18 cellular contexts compared by ENCODE assay signal in the genomic region with DNA sequence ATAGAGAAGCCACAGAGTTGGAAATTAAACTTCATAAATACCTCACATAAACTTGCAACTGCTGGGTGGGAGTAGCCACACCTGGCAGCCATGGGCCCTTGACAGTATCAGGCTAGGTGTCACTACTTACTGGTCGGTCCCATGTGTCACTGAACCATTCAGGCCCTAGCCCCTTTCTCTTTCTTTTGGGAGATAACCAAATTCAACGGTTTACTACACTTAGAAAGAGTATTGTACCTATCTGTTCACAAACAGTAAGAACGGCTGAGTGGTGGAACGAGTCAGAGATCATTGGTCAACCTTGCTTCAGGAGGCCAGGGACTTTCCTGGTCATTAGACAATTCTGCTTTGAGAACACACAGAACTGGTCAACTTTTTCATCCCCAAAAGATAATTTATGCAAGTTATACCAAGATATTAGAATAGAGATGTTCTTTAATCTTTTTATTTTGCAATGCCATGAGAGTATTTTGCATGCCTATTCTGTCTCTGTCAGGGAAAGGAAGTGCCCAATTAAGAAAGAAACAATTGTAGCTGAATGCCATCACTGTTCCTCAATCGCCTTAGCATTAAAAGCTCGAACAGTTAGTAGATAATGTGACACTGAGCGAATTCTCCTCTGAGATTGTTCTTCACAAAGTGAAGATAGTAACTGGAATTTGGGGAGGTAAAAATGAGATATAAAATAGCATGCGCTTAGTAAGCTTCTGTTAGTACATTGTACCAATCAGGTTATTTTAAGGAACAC. TPM values are rescaled to one million over a fixed set of nuclear protein-coding genes. Genes with fewer than 3 reads are reported as not detected.
DNase-seq lines count a peak whose midpoint lies in the region; ATAC-seq, FAIRE-seq and TF ChIP-seq lines count a peak whose summit lies in the region.
"Had no signal": no experiment of that assay in that cellular context is flagged by ENCODE, and none has a peak within 500 bp of the region (broad histone marks: within the 10 kb centered on the region; RNA-seq: fewer than 3 reads in every experiment).

No MANE protein-coding gene starts in this region.

- H3K27ac ChIP-seq in K562 (ENCODE audit: extremely low read depth, low read depth, low read length), result no peak overlapping the region
- H3K27ac ChIP-seq in ovary, result no peak overlapping the region
- H3K27ac ChIP-seq: pancreas, RWPE1, suprapubic skin had no signal

- TF ChIP-seq EP300 in K562 (IDR thresholded peaks at IDR 0.05; ENCODE audit: low read length) (no peak), ovary (IDR thresholded peaks at IDR 0.05) (no peak)

- WGBS in K562 (ENCODE audit: insufficient coverage, low coverage, missing lambda C conversion rate), result 83% methylated on average over 8 of the region's 8 CpGs
- WGBS in ovary, 3 donors, result 88 to 93% (median 92%) methylated on average over 8 of the region's 8 CpGs

- TF ChIP-seq RAD21 in K562 (CRISPR knock-in tag; conservative IDR thresholded peaks at IDR 0.05 in 1 of 2, IDR thresholded peaks at IDR 0.05 in 1 of 2), result no peak

- H3K9me3 ChIP-seq in K562 (replicated peaks; ENCODE audit: control insufficient read depth, insufficient read depth, low read depth, low read length) (no peaks in the 10 kb centered on the region), ovary (no peaks in the 10 kb centered on the region)
- H3K9me3 ChIP-seq: pancreas, spleen, suprapubic skin had no signal

- no peak overlapping the region for H3K4me2 ChIP-seq in K562 (ENCODE audit: insufficient read depth, low read length)

- no peaks in the 10 kb centered on the region for H3K27me3 Mint-ChIP-seq in activated naive CD8-positive, alpha-beta T cell
- no peaks in the 10 kb centered on the region for H3K27me3 Mint-ChIP-seq in activated naive CD8-positive, alpha-beta T cell treated with anti-CD3 and anti-CD28 coated beads for 36 hours

- H2AFZ ChIP-seq in K562 (ENCODE audit: low read depth, low read length), result no peak overlapping the region

- no peaks in the 10 kb centered on the region for H3K9me1 ChIP-seq in K562 (ENCODE audit: control insufficient read depth, insufficient read depth, low read length)

- H3K79me2 ChIP-seq in K562 (ENCODE audit: control insufficient read depth, insufficient read depth, low read length), result peaks cover 40% of the 10 kb centered on the region

- H3K4me1 Mint-ChIP-seq in activated naive CD8-positive, alpha-beta T cell (ENCODE audit: low read depth), result peaks cover 25% of the 10 kb centered on the region
- H3K4me1 Mint-ChIP-seq in activated naive CD8-positive, alpha-beta T cell treated with anti-CD3 and anti-CD28 coated beads for 36 hours, result peaks cover 30% of the 10 kb centered on the region
- H3K4me1 Mint-ChIP-seq in stimulated activated effector memory CD8-positive, alpha-beta T cell treated with anti-CD3 and anti-CD28 coated beads, Interleukin-12 subunit alpha, Interleukin-12 subunit beta, amount 100 ng/mL, for 72 hours, result peaks cover 47% of the 10 kb centered on the region
- H3K4me1 Mint-ChIP-seq: mesothelial cell of epicardium had no signal

- CTCF ChIA-PET in K562 (lab: Yijun Ruan, JAX; ENCODE audit: low intra/inter-chr PET ratio), result no interaction called here

- in situ Hi-C loops in K562 (cut with MboI), result no loop called here

- H3K36me3 ChIP-seq in K562 (ENCODE audit: control insufficient read depth, insufficient read depth, low read length) (peaks cover 82% of the 10 kb centered on the region), ovary (no peaks in the 10 kb centered on the region)

- H3K27me3 ChIP-seq in K562 (ENCODE audit: control insufficient read depth in 2 of 2, insufficient read depth in 2 of 2, low read length in 2 of 2) (no peaks in the 10 kb centered on the region), ovary (no peaks in the 10 kb centered on the region)
- H3K27me3 ChIP-seq: pancreas, spleen, suprapubic skin had no signal

- peak overlapping the region; percentile 10 for H3K27ac Mint-ChIP-seq in activated naive CD8-positive, alpha-beta T cell
- no peak overlapping the region for H3K27ac Mint-ChIP-seq in activated naive CD8-positive, alpha-beta T cell treated with anti-CD3 and anti-CD28 coated beads for 36 hours
- H3K27ac Mint-ChIP-seq in stimulated activated effector memory CD8-positive, alpha-beta T cell treated with anti-CD3 and anti-CD28 coated beads, Interleukin-12 subunit alpha, Interleukin-12 subunit beta, amount 100 ng/mL, for 72 hours, result peak overlapping the region; percentile 29
- H3K27ac Mint-ChIP-seq: mesothelial cell of epicardium had no signal

- TF ChIP-seq CTCF in K562 (IDR thresholded peaks at IDR 0.05 in 2 of 3, conservative IDR thresholded peaks at IDR 0.05 in 1 of 3; ENCODE audit: insufficient read depth in 2 of 3, low read depth in 1 of 3, low read length in 3 of 3) (no peak), ovary (IDR thresholded peaks at IDR 0.05) (no peak)

- TF ChIP-seq POLR2A in K562 (conservative IDR thresholded peaks at IDR 0.05), result no peak
- TF ChIP-seq POLR2A in ovary (IDR thresholded peaks at IDR 0.05), result no peak

- H3K4me1 ChIP-seq in K562 (replicated peaks in 1 of 2; ENCODE audit: control insufficient read depth in 2 of 2, insufficient read depth in 2 of 2, low read length in 2 of 2) (no peaks in the 10 kb centered on the region), ovary (ENCODE audit: insufficient read depth) (peaks cover 6% of the 10 kb centered on the region)

- H3K4me3 Mint-ChIP-seq in activated naive CD8-positive, alpha-beta T cell, result no peak overlapping the region
- H3K4me3 Mint-ChIP-seq in activated naive CD8-positive, alpha-beta T cell treated with anti-CD3 and anti-CD28 coated beads for 36 hours, result no peak overlapping the region
- H3K4me3 Mint-ChIP-seq in stimulated activated effector memory CD8-positive, alpha-beta T cell treated with anti-CD3 and anti-CD28 coated beads, Interleukin-12 subunit alpha, Interleukin-12 subunit beta, amount 100 ng/mL, for 72 hours, result no peak overlapping the region
- H3K4me3 Mint-ChIP-seq: mesothelial cell of epicardium had no signal

- no peak for DNase-seq in activated naive CD8-positive, alpha-beta T cell treated with anti-CD3 and anti-CD28 coated beads for 36 hours
- DNase-seq in K562 (ENCODE audit: extremely low read depth in 1 of 4, low spot score in 3 of 4) (no peak), NCI-H2029 (lab: John Stamatoyannopoulos, UW) (no peak), ovary (no peak)
- no peak for DNase-seq in stimulated activated effector memory CD8-positive, alpha-beta T cell treated with anti-CD3 and anti-CD28 coated beads, Interleukin-12 subunit alpha, Interleukin-12 subunit beta, amount 100 ng/mL, for 72 hours (ENCODE audit: low spot score in 2 of 2)
- DNase-seq: activated CD4-positive, alpha-beta T cell treated with anti-CD3 and anti-CD28 coated beads, Interleukin-2, amount 50 U/mL, for 1 hour; NCI-H146; NCI-H510A treated with DMSO at 0.1 percent for 48 hours; pancreas; spleen; T-helper 9 cell had no signal

- FAIRE-seq in K562 (lab: Jason Lieb, UNC), result no peak
- FAIRE-seq: D721Med, pancreas had no signal

- POLR2A ChIA-PET in K562 (lab: Yijun Ruan, JAX), result interaction anchor here (0.6 to 1.4 kb wide), 2 partner anchors 10 to 15 kb away, joined by 3 read pairs; no protein-coding TSS in a partner anchor

- no peak overlapping the region for H3K4me3 ChIP-seq in K562
- H3K4me3 ChIP-seq in ovary, result no peak overlapping the region
- H3K4me3 ChIP-seq: pancreas, spleen, suprapubic skin had no signal

- BruUV-seq in K562 (replicated peaks; lab: Mats Ljungman, UMichigan), result no TSS peak

- no peaks in the 10 kb centered on the region for H3K9me3 Mint-ChIP-seq in activated naive CD8-positive, alpha-beta T cell (ENCODE audit: low read depth)
- H3K9me3 Mint-ChIP-seq in activated naive CD8-positive, alpha-beta T cell treated with anti-CD3 and anti-CD28 coated beads for 36 hours, result no peaks in the 10 kb centered on the region
- H3K9me3 Mint-ChIP-seq in stimulated activated effector memory CD8-positive, alpha-beta T cell treated with anti-CD3 and anti-CD28 coated beads, Interleukin-12 subunit alpha, Interleukin-12 subunit beta, amount 100 ng/mL, for 72 hours, result no peaks in the 10 kb centered on the region
- H3K9me3 Mint-ChIP-seq: mesothelial cell of epicardium had no signal

- intact Hi-C loops in K562 (cut with micrococcal nuclease), result no loop called here
- intact Hi-C loops in ovary (cut with DNase I), result no loop called here

- H3K36me3 Mint-ChIP-seq in activated naive CD8-positive, alpha-beta T cell, result peaks cover 19% of the 10 kb centered on the region
- peaks cover 52% of the 10 kb centered on the region for H3K36me3 Mint-ChIP-seq in activated naive CD8-positive, alpha-beta T cell treated with anti-CD3 and anti-CD28 coated beads for 36 hours
- peaks cover 85% of the 10 kb centered on the region for H3K36me3 Mint-ChIP-seq in stimulated activated effector memory CD8-positive, alpha-beta T cell treated with anti-CD3 and anti-CD28 coated beads, Interleukin-12 subunit alpha, Interleukin-12 subunit beta, amount 100 ng/mL, for 72 hours

- no peak overlapping the region for H3K9ac ChIP-seq in K562 (ENCODE audit: insufficient read depth in 1 of 2, low read depth in 2 of 2, low read length in 2 of 2)

- H4K20me1 ChIP-seq in K562 (replicated peaks; ENCODE audit: control insufficient read depth, insufficient read depth, low read length), result no peaks in the 10 kb centered on the region

- ATAC-seq in HG03064 (IDR thresholded peaks at IDR 0.05; ENCODE audit: low read depth, unreplicated experiment) (peak; percentile 57), K562 (peak; percentile 28; the same call in 2 of the 3 replicates), HG02938 (IDR thresholded peaks at IDR 0.05; ENCODE audit: unreplicated experiment) (no peak)
- ATAC-seq in stimulated activated effector memory CD8-positive, alpha-beta T cell treated with anti-CD3 and anti-CD28 coated beads, Interleukin-12 subunit alpha, Interleukin-12 subunit beta, amount 100 ng/mL, for 72 hours, result peak; percentile 8

RNA-seq across cellular contexts. Expression of a gene that starts 50.9 kb away (rescaled TPM):
- 10 to 100 TPM; 68.0 to 72.6 TPM for total RNA-seq in activated naive CD8-positive, alpha-beta T cell treated with anti-CD3 and anti-CD28 coated beads for 36 hours
- 32.6 and 51.8 TPM in 2 replicates for total RNA-seq in K562 (2011; cell fraction: chromatin; rRNA removed; ENCODE audit: low replicate concordance)
- total RNA-seq in K562 (2011; cell fraction: nucleolus; rRNA removed), result 35.0 and 40.7 TPM in 2 replicates
- 39.6 and 50.8 TPM in 2 replicates for total RNA-seq in K562 (2011; cell fraction: nucleoplasm; rRNA removed)
- total RNA-seq in K562 (2014; rRNA removed) (54.4 and 56.9 TPM in 2 replicates), K562 (2014; rRNA removed; fragmentation: Illumina TruSeq; extraction: Trizol) (60.8 and 68.2 TPM in 2 replicates), K562 (2015; rRNA removed; fragmentation: Illumina TruSeq; extraction: Trizol) (55.3 and 60.2 TPM in 2 replicates), K562 (2021) (84.9 and 94.6 TPM in 2 replicates), ovary (10 to 100 TPM; 63.9 to 88.9 (median 81.1) TPM)
- polyA plus RNA-seq in K562 (2011; rRNA removed) (49.2 and 55.1 TPM in 2 replicates), K562 (2014; fragmentation: Illumina TruSeq; extraction: Trizol) (66.4 and 73.3 TPM in 2 replicates), K562 (2014; fragmentation: Nextera tagmentation; extraction: Ambion mirVana) (10 to 100 TPM; 18.8 to 21.5 TPM), K562 (2014; rRNA removed) (43.9 and 48.7 TPM in 2 replicates), ovary (10 to 100 TPM; 54.2 to 80.2 TPM)
- polyA plus RNA-seq in K562 (2011; cell fraction: cytosol; rRNA removed), result 27.6 and 37.7 TPM in 2 replicates
- polyA plus RNA-seq in K562 (2011; cell fraction: nucleus; rRNA removed), result 18.4 and 26.1 TPM in 2 replicates
- 48.8 and 61.6 TPM in 2 replicates for polyA plus RNA-seq in K562 (2012)
- 76.6 and 82.5 TPM in 2 replicates for polyA minus RNA-seq in K562 (2011; rRNA and poly(A)+ RNA removed)
- polyA minus RNA-seq in K562 (2011; cell fraction: cytosol; rRNA and poly(A)+ RNA removed), result 33.6 and 42.7 TPM in 2 replicates
- polyA minus RNA-seq in K562 (2011; cell fraction: nucleus; rRNA and poly(A)+ RNA removed), result 27.1 and 40.3 TPM in 2 replicates
